ENCODE assay signal across 23 cellular contexts in genomic region chr4:183770900-183771299, GRCh38.
DNase-seq lines count a peak whose midpoint lies in the region; ATAC-seq, FAIRE-seq and TF ChIP-seq lines count a peak whose summit lies in the region.
"Had no signal": no experiment of that assay in that cellular context is flagged by ENCODE, and none has a peak within 500 bp of the region (broad histone marks: within the 10 kb centered on the region; RNA-seq: fewer than 3 reads in every experiment).

No MANE protein-coding gene starts in this region.

- no peaks in the 10 kb centered on the region for H3K36me3 ChIP-seq in K562 (ENCODE audit: control insufficient read depth, insufficient read depth, low read length)
- H3K36me3 ChIP-seq: BLaER1 treated with 17β-estradiol and CSF1 and Interleukin-3, amounts not matched to agents 10 nM and 100 nM had no signal

- peak; percentile 65 for ATAC-seq in K562
- no peak for ATAC-seq in activated naive CD8-positive, alpha-beta T cell treated with anti-CD3 and anti-CD28 coated beads, Interleukin-2, amount 50 U/mL, for 24 hours
- ATAC-seq: PC-3, SK-N-SH treated with all-trans-retinoic acid at 6 μM for 48 hours had no signal

- WGBS in K562 (ENCODE audit: insufficient coverage, low coverage, missing lambda C conversion rate), result 4% methylated on average over 7 of the region's 7 CpGs

- no peak overlapping the region for H3K4me3 Mint-ChIP-seq in activated naive CD8-positive, alpha-beta T cell treated with anti-CD3 and anti-CD28 coated beads, Interleukin-2, amount 50 U/mL, for 24 hours
- H3K4me3 Mint-ChIP-seq in activated CD4-positive, alpha-beta memory T cell treated with anti-CD3 and anti-CD28 coated beads for 36 hours, result no peak overlapping the region
- H3K4me3 Mint-ChIP-seq: CD4-positive, alpha-beta T cell had no signal

- no peaks in the 10 kb centered on the region for H3K27me3 Mint-ChIP-seq in activated naive CD8-positive, alpha-beta T cell treated with anti-CD3 and anti-CD28 coated beads, Interleukin-2, amount 50 U/mL, for 24 hours
- peaks cover 4% of the 10 kb centered on the region for H3K27me3 Mint-ChIP-seq in activated CD4-positive, alpha-beta memory T cell treated with anti-CD3 and anti-CD28 coated beads for 36 hours
- H3K27me3 Mint-ChIP-seq: CD4-positive, alpha-beta T cell had no signal

- H3K4me3 ChIP-seq in K562, result no peak overlapping the region
- H3K4me3 ChIP-seq: BLaER1 treated with 17β-estradiol and CSF1 and Interleukin-3, amounts not matched to agents 10 nM and 100 nM; GM23248 had no signal

- no peak for TF ChIP-seq POLR2A in K562 (conservative IDR thresholded peaks at IDR 0.05)

- no peak for TF ChIP-seq EP300 in K562 (IDR thresholded peaks at IDR 0.05; ENCODE audit: low read length)

- no peaks in the 10 kb centered on the region for H3K9me1 ChIP-seq in K562 (ENCODE audit: control insufficient read depth, insufficient read depth, low read length)

- DNase-seq in DMS79 treated with DMSO at 0.1 percent for 48 hours (lab: John Stamatoyannopoulos, UW) (peak; percentile 34), NCI-H2107 (lab: John Stamatoyannopoulos, UW) (peak; percentile 47), K562 (ENCODE audit: extremely low read depth in 1 of 4, low spot score in 3 of 4) (peak in 1 of 4 experiments; percentile 20), head of caudate nucleus (no peak), NCI-H2081 (lab: John Stamatoyannopoulos, UW) (no peak)
- no peak for DNase-seq in activated naive CD8-positive, alpha-beta T cell treated with anti-CD3 and anti-CD28 coated beads, Interleukin-2, amount 50 U/mL, for 24 hours
- DNase-seq in activated CD4-positive, alpha-beta memory T cell treated with anti-CD3 and anti-CD28 coated beads for 36 hours, result no peak
- DNase-seq: CD4-positive, alpha-beta T cell; DND-41; GM23248; HCEC 1CT; KBM-7; NCI-H2029 treated with DMSO at 0.1 percent for 48 hours; NCI-H446 treated with DMSO at 0.1 percent for 48 hours; NCI-H526; NCI-H82; NK-92 treated with Interleukin-12 subunit alpha and Interleukin-12 subunit beta, amount 100 ng/mL, for 24 hours; PC-3 had no signal

- intact Hi-C loops in K562 (cut with micrococcal nuclease), result no loop called here
- intact Hi-C loops in activated CD4-positive, alpha-beta memory T cell treated with anti-CD3 and anti-CD28 coated beads for 36 hours (cut with micrococcal nuclease), result no loop called here
- intact Hi-C loops in head of caudate nucleus (cut with DNase I), result no loop called here

- TF ChIP-seq RAD21 in K562 (CRISPR knock-in tag; conservative IDR thresholded peaks at IDR 0.05 in 1 of 2, IDR thresholded peaks at IDR 0.05 in 1 of 2), result no peak

- H3K27ac Mint-ChIP-seq in activated naive CD8-positive, alpha-beta T cell treated with anti-CD3 and anti-CD28 coated beads, Interleukin-2, amount 50 U/mL, for 24 hours, result no peak overlapping the region
- H3K27ac Mint-ChIP-seq in activated CD4-positive, alpha-beta memory T cell treated with anti-CD3 and anti-CD28 coated beads for 36 hours, result no peak overlapping the region
- H3K27ac Mint-ChIP-seq: CD4-positive, alpha-beta T cell had no signal

- H3K79me2 ChIP-seq in K562 (ENCODE audit: control insufficient read depth, insufficient read depth, low read length), result no peaks in the 10 kb centered on the region

- no peaks in the 10 kb centered on the region for H4K20me1 ChIP-seq in K562 (replicated peaks; ENCODE audit: control insufficient read depth, insufficient read depth, low read length)
- H4K20me1 ChIP-seq: BLaER1 treated with 17β-estradiol and CSF1 and Interleukin-3, amounts not matched to agents 10 nM and 100 nM had no signal

- 0 out of 2 replicates have a peak, but pooled peaks cover 4% of the 10 kb centered on the region for H3K9me3 ChIP-seq in K562 (replicated peaks; ENCODE audit: control insufficient read depth, insufficient read depth, low read depth, low read length)

- no peak overlapping the region for H3K27ac ChIP-seq in K562 (ENCODE audit: extremely low read depth, low read depth, low read length)
- H3K27ac ChIP-seq: BLaER1 treated with 17β-estradiol and CSF1 and Interleukin-3, amounts not matched to agents 10 nM and 100 nM; GM23248 had no signal

- no peak overlapping the region for H3K4me2 ChIP-seq in K562 (ENCODE audit: insufficient read depth, low read length)
- H3K4me2 ChIP-seq: BLaER1 treated with 17β-estradiol and CSF1 and Interleukin-3, amounts not matched to agents 10 nM and 100 nM had no signal

- FAIRE-seq in K562 (lab: Jason Lieb, UNC), result no peak
- FAIRE-seq: A204.1, GM18507, HTR-8/SVneo had no signal

- no peak overlapping the region for H2AFZ ChIP-seq in K562 (ENCODE audit: low read depth, low read length)
- H2AFZ ChIP-seq: GM23248 had no signal

- in situ Hi-C loops in K562 (cut with MboI), result no loop called here

- no peak overlapping the region for H3K9ac ChIP-seq in K562 (ENCODE audit: insufficient read depth in 1 of 2, low read depth in 2 of 2, low read length in 2 of 2)
- H3K9ac ChIP-seq: BLaER1 treated with 17β-estradiol and CSF1 and Interleukin-3, amounts not matched to agents 10 nM and 100 nM; GM23248 had no signal

- no peaks in the 10 kb centered on the region for H3K36me3 Mint-ChIP-seq in activated naive CD8-positive, alpha-beta T cell treated with anti-CD3 and anti-CD28 coated beads, Interleukin-2, amount 50 U/mL, for 24 hours (ENCODE audit: low read depth)
- H3K36me3 Mint-ChIP-seq in activated CD4-positive, alpha-beta memory T cell treated with anti-CD3 and anti-CD28 coated beads for 36 hours, result no peaks in the 10 kb centered on the region

- peaks cover 0 to 2% of the 10 kb centered on the region in 2 experiments; a peak in 2 of 5 replicates for H3K4me1 ChIP-seq in K562 (replicated peaks in 1 of 2; ENCODE audit: control insufficient read depth in 2 of 2, insufficient read depth in 2 of 2, low read length in 2 of 2)

- H3K4me1 Mint-ChIP-seq in activated naive CD8-positive, alpha-beta T cell treated with anti-CD3 and anti-CD28 coated beads, Interleukin-2, amount 50 U/mL, for 24 hours, result no peaks in the 10 kb centered on the region
- H3K4me1 Mint-ChIP-seq in activated CD4-positive, alpha-beta memory T cell treated with anti-CD3 and anti-CD28 coated beads for 36 hours (ENCODE audit: low read depth), result no peaks in the 10 kb centered on the region

- no peaks in the 10 kb centered on the region for H3K9me3 Mint-ChIP-seq in activated naive CD8-positive, alpha-beta T cell treated with anti-CD3 and anti-CD28 coated beads, Interleukin-2, amount 50 U/mL, for 24 hours
- peaks cover 4% of the 10 kb centered on the region for H3K9me3 Mint-ChIP-seq in activated CD4-positive, alpha-beta memory T cell treated with anti-CD3 and anti-CD28 coated beads for 36 hours

- no TSS peak for BruUV-seq in K562 (replicated peaks; lab: Mats Ljungman, UMichigan)

- CTCF ChIA-PET in K562 (lab: Yijun Ruan, JAX; ENCODE audit: low intra/inter-chr PET ratio), result no interaction called here
- CTCF ChIA-PET in activated CD4-positive, alpha-beta memory T cell treated with anti-CD3 and anti-CD28 coated beads for 36 hours (lab: Charles Lee), result no interaction called here

- no peak for TF ChIP-seq CTCF in K562 (IDR thresholded peaks at IDR 0.05 in 2 of 3, conservative IDR thresholded peaks at IDR 0.05 in 1 of 3; ENCODE audit: insufficient read depth in 2 of 3, low read depth in 1 of 3, low read length in 3 of 3)

- POLR2A ChIA-PET in K562 (lab: Yijun Ruan, JAX), result interaction anchor here (0.6 to 1.5 kb wide), 5 partner anchors 12 to 883 kb away, joined by 3 to 5 read pairs (median 3); no protein-coding TSS in a partner anchor
- POLR2A ChIA-PET in activated CD4-positive, alpha-beta memory T cell treated with anti-CD3 and anti-CD28 coated beads for 36 hours (lab: Charles Lee), result no interaction called here

- H3K27me3 ChIP-seq in K562 (ENCODE audit: control insufficient read depth in 2 of 2, insufficient read depth in 2 of 2, low read length in 2 of 2), result peaks cover 15 to 19% of the 10 kb centered on the region in 2 experiments; a peak in 4 of 5 replicates
- H3K27me3 ChIP-seq: BLaER1 treated with 17β-estradiol and CSF1 and Interleukin-3, amounts not matched to agents 10 nM and 100 nM had no signal

TF ChIP-seq in K562, 482 proteins besides CTCF, POLR2A, EP300 and RAD21:
- TF ChIP-seq NCOR1 (IDR thresholded peaks at IDR 0.05) (no peak), NFE2 (IDR thresholded peaks at IDR 0.05; ENCODE audit: low read depth) (0 out of 2 replicates have a peak, but pooled peaks have one; percentile 5), ZNF324 (CRISPR knock-in tag; IDR thresholded peaks at IDR 0.05) (no peak)

Comparison
In these comparisons a context has a peak if more than half of its experiments do, and no peak if none do; other contexts are left out.
1. DNase-seq: peak in DMS79 treated with DMSO at 0.1 percent for 48 hours (single experiment) and NCI-H2107 (single experiment); none in activated naive CD8-positive, alpha-beta T cell treated with anti-CD3 and anti-CD28 coated beads, Interleukin-2, amount 50 U/mL, for 24 hours (single experiment), activated CD4-positive, alpha-beta memory T cell treated with anti-CD3 and anti-CD28 coated beads for 36 hours (single experiment), head of caudate nucleus (0 of 42) and NCI-H2081 (0 of 2).